In genomic region chr6:24547243-24547642, GRCh38 we compare ENCODE assay signal across 7 cellular contexts. TPM values are rescaled to one million over a fixed set of nuclear protein-coding genes. Genes with fewer than 3 reads are reported as not detected.
DNase-seq lines count a peak whose midpoint lies in the region; ATAC-seq and TF ChIP-seq lines count a peak whose summit lies in the region.

No MANE protein-coding gene starts in this region.

- H3K27ac ChIP-seq in GM23338 (ENCODE audit: low read depth) (no peak overlapping the region), OCI-LY3 (ENCODE audit: low read length) (no peak overlapping the region)

- H3K4me3 Mint-ChIP-seq in GM23338: no peak overlapping the region

- peaks cover 3% of the 10 kb centered on the region for H3K27me3 Mint-ChIP-seq in GM23338 (ENCODE audit: insufficient read depth, low read depth, poor library complexity)

- TF ChIP-seq CTCF in GM23338 (conservative IDR thresholded peaks at IDR 0.05; ENCODE audit: low read depth in 2 of 2) (peak in 1 of 2 experiments; percentile 66; a peak in 2 of 4 replicates), OCI-LY3 (IDR thresholded peaks at IDR 0.05; ENCODE audit: low read depth, low read length) (peak; percentile 54)

- H3K36me3 ChIP-seq in GM23338 (ENCODE audit: insufficient read depth) (no peaks in the 10 kb centered on the region), OCI-LY3 (replicated peaks; ENCODE audit: low read depth, low read length) (no peaks in the 10 kb centered on the region)

- no peak overlapping the region for H2AFZ ChIP-seq in GM23338
- no peak overlapping the region for H2AFZ ChIP-seq in OCI-LY3 (ENCODE audit: low read depth, low read length)

- H3K27me3 ChIP-seq in GM23338 (ENCODE audit: insufficient read depth) (no peaks in the 10 kb centered on the region), OCI-LY3 (ENCODE audit: low read depth, low read length) (no peaks in the 10 kb centered on the region)

- no peaks in the 10 kb centered on the region for H3K9me3 ChIP-seq in OCI-LY3 (ENCODE audit: insufficient read depth, low read length)

- no peaks in the 10 kb centered on the region for H3K9me2 ChIP-seq in GM23338 (ENCODE audit: insufficient read depth)

- ATAC-seq in GM23338: peak; percentile 93
- ATAC-seq in activated naive CD4-positive, alpha-beta T cell treated with anti-CD3 and anti-CD28 coated beads, Interleukin-2, amount 50 U/mL, for 72 hours: peak; percentile 81 to 96
- no peak for ATAC-seq in HG03432 (IDR thresholded peaks at IDR 0.05; ENCODE audit: unreplicated experiment)

- no peak overlapping the region for H3K9ac ChIP-seq in OCI-LY3 (ENCODE audit: low read length)

- peak; percentile 75 for DNase-seq in GM23338 (ENCODE audit: low spot score)
- DNase-seq in activated naive CD4-positive, alpha-beta T cell treated with anti-CD3 and anti-CD28 coated beads, Interleukin-2, amount 50 U/mL, for 72 hours (ENCODE audit: low spot score in 2 of 2): peak in 1 of 2 donors; percentile 42
- peak; percentile 12 for DNase-seq in stimulated activated CD8-positive, alpha-beta memory T cell treated with anti-CD3 and anti-CD28 coated beads, Interleukin-12 subunit alpha, Interleukin-12 subunit beta, amount 100 ng/mL, for 4 hours (ENCODE audit: low read depth)
- DNase-seq in NCI-H1092 treated with DMSO at 0.1 percent for 48 hours (lab: John Stamatoyannopoulos, UW): no peak
- DNase-seq in NCI-H2196 (lab: John Stamatoyannopoulos, UW; ENCODE audit: unreplicated experiment): no peak

- no peaks in the 10 kb centered on the region for H4K20me1 ChIP-seq in GM23338 (replicated peaks; ENCODE audit: insufficient read depth)
- no peaks in the 10 kb centered on the region for H4K20me1 ChIP-seq in OCI-LY3 (ENCODE audit: insufficient read depth, low read length)

- H3K79me2 ChIP-seq in GM23338 (replicated peaks; ENCODE audit: insufficient read depth) (no peaks in the 10 kb centered on the region), OCI-LY3 (ENCODE audit: low read length) (no peaks in the 10 kb centered on the region)

- H3K36me3 Mint-ChIP-seq in GM23338 (ENCODE audit: low read depth): no peaks in the 10 kb centered on the region
- H3K36me3 Mint-ChIP-seq in activated naive CD4-positive, alpha-beta T cell treated with anti-CD3 and anti-CD28 coated beads, Interleukin-2, amount 50 U/mL, for 72 hours: no peaks in the 10 kb centered on the region

- H3K27ac Mint-ChIP-seq in GM23338: no peak overlapping the region
- H3K27ac Mint-ChIP-seq in activated naive CD4-positive, alpha-beta T cell treated with anti-CD3 and anti-CD28 coated beads, Interleukin-2, amount 50 U/mL, for 72 hours: no peak overlapping the region

- H3K4me2 ChIP-seq in GM23338 (no peak overlapping the region), OCI-LY3 (ENCODE audit: low read length) (peak overlapping the region; percentile 72)

- no peak overlapping the region for H3K4me3 ChIP-seq in GM23338
- peak overlapping the region; percentile 51 for H3K4me3 ChIP-seq in OCI-LY3 (ENCODE audit: low read length)

- no peaks in the 10 kb centered on the region for H3K9me3 Mint-ChIP-seq in GM23338
- no peaks in the 10 kb centered on the region for H3K9me3 Mint-ChIP-seq in activated naive CD4-positive, alpha-beta T cell treated with anti-CD3 and anti-CD28 coated beads, Interleukin-2, amount 50 U/mL, for 72 hours

- no peaks in the 10 kb centered on the region for H3F3A ChIP-seq in GM23338 (replicated peaks; ENCODE audit: low read depth)

- H3K4me1 ChIP-seq in GM23338 (ENCODE audit: insufficient read depth) (0 out of 2 replicates have a peak, but pooled peaks cover 3% of the 10 kb centered on the region), OCI-LY3 (ENCODE audit: low read length) (peaks cover 7% of the 10 kb centered on the region; the same call in 1 of the 2 replicates)

- H3K4me1 Mint-ChIP-seq in GM23338: peaks cover 4% of the 10 kb centered on the region; the same call in 2 of the 3 replicates

TF ChIP-seq in GM23338, 12 proteins besides CTCF, POLR2A, EP300 and RAD21:
- TF ChIP-seq REST (IDR thresholded peaks at IDR 0.05; ENCODE audit: unreplicated experiment) (no peak), POLR2AphosphoS5 (IDR thresholded peaks at IDR 0.05; ENCODE audit: low read depth) (no peak), CREB1 (CRISPR knock-in tag; IDR thresholded peaks at IDR 0.05; ENCODE audit: low read depth) (no peak), ZNF331 (CRISPR knock-in tag; IDR thresholded peaks at IDR 0.05; ENCODE audit: low read depth) (no peak), EZH2phosphoT487 (IDR thresholded peaks at IDR 0.05; ENCODE audit: unreplicated experiment) (no peak)

RNA-seq across cellular contexts. Expression of gene ALDH5A1, which starts 52.5 kb away (rescaled TPM):
- 4.6 and 5.2 TPM in 2 replicates for total RNA-seq in GM23338 (2014; rRNA removed; shearing (Covaris generic))
- polyA plus RNA-seq in GM23338 (2016; fragmentation: Nextera tagmentation; extraction: Ambion mirVana): 2.7 and 3.1 TPM in 2 replicates
- total RNA-seq in activated naive CD4-positive, alpha-beta T cell treated with anti-CD3 and anti-CD28 coated beads, Interleukin-2, amount 50 U/mL, for 72 hours: 10 to 100 TPM; 10.5 to 14.6 TPM

RNA-seq across cellular contexts. Expression of gene GPLD1, which starts 57.9 kb away (rescaled TPM):
- total RNA-seq in GM23338 (2014; rRNA removed; shearing (Covaris generic)): 11.1 and 15.3 TPM in 2 replicates
- 3.4 and 3.8 TPM in 2 replicates for polyA plus RNA-seq in GM23338 (2016; fragmentation: Nextera tagmentation; extraction: Ambion mirVana)
- under 1 TPM; 0.16 to 0.99 TPM for total RNA-seq in activated naive CD4-positive, alpha-beta T cell treated with anti-CD3 and anti-CD28 coated beads, Interleukin-2, amount 50 U/mL, for 72 hours

Comparison
In these comparisons a context has a peak if more than half of its experiments do, and no peak if none do; other contexts are left out.
1. DNase-seq: peak in GM23338 (single experiment) and stimulated activated CD8-positive, alpha-beta memory T cell treated with anti-CD3 and anti-CD28 coated beads, Interleukin-12 subunit alpha, Interleukin-12 subunit beta, amount 100 ng/mL, for 4 hours (single experiment); none in NCI-H1092 treated with DMSO at 0.1 percent for 48 hours (single experiment) and NCI-H2196 (single experiment).